Comparison of ENCODE assay signal across 11 cellular contexts in the genomic region with DNA sequence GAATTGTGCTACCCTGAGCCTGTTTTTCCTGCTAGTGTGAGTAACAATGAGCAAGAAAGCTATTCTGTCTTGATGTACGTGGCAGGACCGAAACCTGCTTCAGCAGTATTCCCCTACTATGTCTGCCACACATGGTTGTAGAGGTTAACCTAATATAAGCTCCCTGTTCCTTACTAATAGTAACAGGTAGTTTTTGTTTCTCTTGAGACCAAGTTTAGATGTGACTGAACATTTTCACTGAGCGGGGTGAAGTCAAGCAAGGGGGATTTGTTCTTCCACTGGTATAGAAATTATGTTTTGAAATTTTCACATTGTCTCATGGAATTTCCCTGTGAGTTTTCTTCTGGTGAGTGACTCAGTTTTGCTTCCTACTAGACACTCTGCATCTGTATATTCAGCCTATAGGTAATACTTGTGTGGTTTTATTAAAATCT. TPM values are rescaled to one million over a fixed set of nuclear protein-coding genes. Genes with fewer than 3 reads are reported as not detected.
DNase-seq lines count a peak whose midpoint lies in the region; ATAC-seq and TF ChIP-seq lines count a peak whose summit lies in the region.
"Had no signal": no experiment of that assay in that cellular context is flagged by ENCODE, and none has a peak within 500 bp of the region (broad histone marks: within the 10 kb centered on the region; RNA-seq: fewer than 3 reads in every experiment).

No MANE protein-coding gene starts in this region.

- peaks cover 20% of the 10 kb centered on the region for H3K36me3 Mint-ChIP-seq in activated naive CD4-positive, alpha-beta T cell treated with anti-CD3 and anti-CD28 coated beads for 36 hours (ENCODE audit: low read depth)
- H3K36me3 Mint-ChIP-seq in activated naive CD4-positive, alpha-beta T cell treated with anti-CD3 and anti-CD28 coated beads, Interleukin-2, amount 10 ng/mL, durations not matched to agents 7 days and 5 days = peaks cover 19% of the 10 kb centered on the region
- H3K36me3 Mint-ChIP-seq in stimulated activated effector memory CD8-positive, alpha-beta T cell treated with anti-CD3 and anti-CD28 coated beads, Interleukin-12 subunit alpha, Interleukin-12 subunit beta, amount 100 ng/mL, for 72 hours = peaks cover 24% of the 10 kb centered on the region

- intact Hi-C loops in activated naive CD4-positive, alpha-beta T cell treated with anti-CD3 and anti-CD28 coated beads for 36 hours (cut with micrococcal nuclease) = loop anchor here (1.0 kb wide), 1 partner anchor 39 kb away; no protein-coding TSS in a partner anchor
- intact Hi-C loops in Right ventricle myocardium inferior (cut with DNase I) = no loop called here

- H3K27me3 Mint-ChIP-seq in activated naive CD4-positive, alpha-beta T cell treated with anti-CD3 and anti-CD28 coated beads for 36 hours (ENCODE audit: low read depth) = no peaks in the 10 kb centered on the region
- H3K27me3 Mint-ChIP-seq in activated naive CD4-positive, alpha-beta T cell treated with anti-CD3 and anti-CD28 coated beads, Interleukin-2, amount 10 ng/mL, durations not matched to agents 7 days and 5 days = no peaks in the 10 kb centered on the region

- no peak for TF ChIP-seq CTCF in coronary artery (IDR thresholded peaks at IDR 0.05)

- no peak overlapping the region for H3K4me3 ChIP-seq in coronary artery
- H3K4me3 ChIP-seq: left lung had no signal

- CTCF ChIA-PET in activated naive CD4-positive, alpha-beta T cell treated with anti-CD3 and anti-CD28 coated beads for 36 hours (lab: Charles Lee) = interaction anchor here (1.0 kb wide), 1 partner anchor 9 kb away, joined by 3 read pairs; no protein-coding TSS in a partner anchor
- CTCF ChIA-PET in activated naive CD4-positive, alpha-beta T cell treated with anti-CD3 and anti-CD28 coated beads, Interleukin-2, amount 10 ng/mL, durations not matched to agents 7 days and 5 days (lab: Charles Lee) = no interaction called here

- H3K27ac Mint-ChIP-seq in activated naive CD4-positive, alpha-beta T cell treated with anti-CD3 and anti-CD28 coated beads for 36 hours = no peak overlapping the region
- H3K27ac Mint-ChIP-seq in activated naive CD4-positive, alpha-beta T cell treated with anti-CD3 and anti-CD28 coated beads, Interleukin-2, amount 10 ng/mL, durations not matched to agents 7 days and 5 days = no peak overlapping the region
- no peak overlapping the region for H3K27ac Mint-ChIP-seq in stimulated activated effector memory CD8-positive, alpha-beta T cell treated with anti-CD3 and anti-CD28 coated beads, Interleukin-12 subunit alpha, Interleukin-12 subunit beta, amount 100 ng/mL, for 72 hours

- H3K4me1 Mint-ChIP-seq in activated naive CD4-positive, alpha-beta T cell treated with anti-CD3 and anti-CD28 coated beads for 36 hours (ENCODE audit: low read depth) = peaks cover 7% of the 10 kb centered on the region
- H3K4me1 Mint-ChIP-seq in activated naive CD4-positive, alpha-beta T cell treated with anti-CD3 and anti-CD28 coated beads, Interleukin-2, amount 10 ng/mL, durations not matched to agents 7 days and 5 days = no peaks in the 10 kb centered on the region
- no peaks in the 10 kb centered on the region for H3K4me1 Mint-ChIP-seq in stimulated activated effector memory CD8-positive, alpha-beta T cell treated with anti-CD3 and anti-CD28 coated beads, Interleukin-12 subunit alpha, Interleukin-12 subunit beta, amount 100 ng/mL, for 72 hours

- no peak overlapping the region for H3K27ac ChIP-seq in coronary artery
- H3K27ac ChIP-seq: left lung had no signal

- ATAC-seq in GM21447 (IDR thresholded peaks at IDR 0.05; ENCODE audit: unreplicated experiment) (peak; percentile 95), HG03097 (IDR thresholded peaks at IDR 0.05; ENCODE audit: low FRiP score, unreplicated experiment) (peak; percentile 85), Right ventricle myocardium inferior (no peak)
- peak; percentile 92 for ATAC-seq in stimulated activated effector memory CD8-positive, alpha-beta T cell treated with anti-CD3 and anti-CD28 coated beads, Interleukin-12 subunit alpha, Interleukin-12 subunit beta, amount 100 ng/mL, for 72 hours
- ATAC-seq: left lung had no signal

- no peak overlapping the region for H3K4me3 Mint-ChIP-seq in activated naive CD4-positive, alpha-beta T cell treated with anti-CD3 and anti-CD28 coated beads for 36 hours
- H3K4me3 Mint-ChIP-seq in activated naive CD4-positive, alpha-beta T cell treated with anti-CD3 and anti-CD28 coated beads, Interleukin-2, amount 10 ng/mL, durations not matched to agents 7 days and 5 days = no peak overlapping the region
- H3K4me3 Mint-ChIP-seq in stimulated activated effector memory CD8-positive, alpha-beta T cell treated with anti-CD3 and anti-CD28 coated beads, Interleukin-12 subunit alpha, Interleukin-12 subunit beta, amount 100 ng/mL, for 72 hours = no peak overlapping the region

- DNase-seq in activated naive CD4-positive, alpha-beta T cell treated with anti-CD3 and anti-CD28 coated beads for 36 hours = peak; percentile 25
- DNase-seq in activated naive CD4-positive, alpha-beta T cell treated with anti-CD3 and anti-CD28 coated beads, Interleukin-2, amount 10 ng/mL, durations not matched to agents 7 days and 5 days = no peak
- no peak for DNase-seq in stimulated activated effector memory CD8-positive, alpha-beta T cell treated with anti-CD3 and anti-CD28 coated beads, Interleukin-12 subunit alpha, Interleukin-12 subunit beta, amount 100 ng/mL, for 72 hours (ENCODE audit: low spot score in 2 of 2)
- DNase-seq in Right ventricle myocardium inferior (ENCODE audit: missing footprints) (no peak), NCI-H446 (lab: John Stamatoyannopoulos, UW) (no peak), coronary artery (ENCODE audit: low spot score) (no peak)
- DNase-seq: activated CD8-positive, alpha-beta memory T cell treated with anti-CD3 and anti-CD28 coated beads for 24 hours; left lung; NCI-H187 had no signal

- H3K9me3 Mint-ChIP-seq in activated naive CD4-positive, alpha-beta T cell treated with anti-CD3 and anti-CD28 coated beads for 36 hours = no peaks in the 10 kb centered on the region
- H3K9me3 Mint-ChIP-seq in activated naive CD4-positive, alpha-beta T cell treated with anti-CD3 and anti-CD28 coated beads, Interleukin-2, amount 10 ng/mL, durations not matched to agents 7 days and 5 days = no peaks in the 10 kb centered on the region
- no peaks in the 10 kb centered on the region for H3K9me3 Mint-ChIP-seq in stimulated activated effector memory CD8-positive, alpha-beta T cell treated with anti-CD3 and anti-CD28 coated beads, Interleukin-12 subunit alpha, Interleukin-12 subunit beta, amount 100 ng/mL, for 72 hours

RNA-seq across cellular contexts. Expression of a gene that starts 37.3 kb away (rescaled TPM):
- 1 to 10 TPM; 3.4 to 4.0 TPM for total RNA-seq in activated naive CD4-positive, alpha-beta T cell treated with anti-CD3 and anti-CD28 coated beads for 36 hours
- 12.7 TPM for total RNA-seq in Right ventricle myocardium inferior
